19 cellular contexts compared by ENCODE assay signal in the genomic region with DNA sequence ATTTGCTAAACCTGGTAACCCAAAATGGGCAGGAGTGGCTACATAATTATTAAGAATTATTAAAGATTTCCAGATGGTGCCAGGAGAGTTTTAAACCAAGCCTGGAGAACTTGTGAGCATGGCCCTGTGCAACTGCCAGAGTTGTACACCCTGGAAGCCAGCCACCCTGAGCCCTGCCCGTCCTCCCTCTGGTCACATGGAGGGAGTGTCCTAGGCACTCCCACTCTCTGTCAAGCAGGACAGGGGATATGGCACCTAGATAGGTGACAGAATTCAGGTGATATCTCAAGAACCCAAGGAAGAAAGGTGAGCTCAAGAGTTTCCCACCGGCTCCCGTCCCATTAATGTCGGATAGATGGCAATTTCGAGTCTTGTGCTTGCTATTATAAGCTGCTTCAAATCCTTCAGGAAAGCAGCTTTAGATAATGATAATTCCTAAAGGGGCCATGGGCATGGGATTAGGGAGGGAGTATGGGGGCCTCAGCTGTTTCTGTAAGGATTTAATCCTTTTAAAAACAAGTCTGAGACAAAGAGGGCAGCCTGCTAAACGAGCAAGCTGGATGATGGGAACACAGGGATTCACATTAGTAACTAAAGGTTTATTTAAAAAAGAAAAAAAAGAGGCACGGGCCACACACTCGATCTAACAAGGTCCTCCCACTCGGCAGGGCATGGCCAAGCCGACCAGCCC.
DNase-seq lines count a peak whose midpoint lies in the region; ATAC-seq, FAIRE-seq and TF ChIP-seq lines count a peak whose summit lies in the region.
"Had no signal": no experiment of that assay in that cellular context is flagged by ENCODE, and none has a peak within 500 bp of the region (broad histone marks: within the 10 kb centered on the region; RNA-seq: fewer than 3 reads in every experiment).

No MANE protein-coding gene starts in this region.

- peak; percentile 84 for FAIRE-seq in D721Med (lab: Jason Lieb, UNC)
- FAIRE-seq: A549, H54 had no signal

- no peaks in the 10 kb centered on the region for H3K9me3 Mint-ChIP-seq in endothelial cell (ENCODE audit: unreplicated experiment)

- no peaks in the 10 kb centered on the region for H3K4me1 Mint-ChIP-seq in endothelial cell (ENCODE audit: unreplicated experiment)

- intact Hi-C loops in left colon (cut with DNase I, micrococcal nuclease): no loop called here
- intact Hi-C loops in sciatic nerve (cut with DNase I): loop anchor here (10.0 kb wide), 1 partner anchor 167 kb away; a partner anchor contains a TSS

- peaks cover 10% of the 10 kb centered on the region for H3K27me3 Mint-ChIP-seq in endothelial cell (ENCODE audit: unreplicated experiment)

- DNase-seq in D721Med (ENCODE audit: insufficient read length, low spot score): peak; percentile 89
- DNase-seq in NCI-H82 (lab: John Stamatoyannopoulos, UW): peak; percentile 98
- no peak for DNase-seq in left colon
- DNase-seq in sciatic nerve (ENCODE audit: low spot score): peak; percentile 8
- DNase-seq in endothelial cell (ENCODE audit: low spot score): no peak
- no peak for DNase-seq in COLO668 (lab: John Stamatoyannopoulos, UW; ENCODE audit: unreplicated experiment)
- no peak for DNase-seq in T-helper 2 cell
- DNase-seq: CD8-positive, alpha-beta memory T cell; EL; IMR-90; Karpas-422; MG63; NCI-H1092; NCI-H146; NCI-H2081; NCI-H526 had no signal

- ATAC-seq in left colon: peak; percentile 60
- no peak for ATAC-seq in sciatic nerve
- no peak for ATAC-seq in GM19452 (IDR thresholded peaks at IDR 0.05; ENCODE audit: unreplicated experiment)
- ATAC-seq: A549 had no signal

- TF ChIP-seq CTCF in D721Med (IDR thresholded peaks at IDR 0.05; ENCODE audit: insufficient read depth, missing control alignments): no peak
- no peak for TF ChIP-seq CTCF in endothelial cell (IDR thresholded peaks at IDR 0.05; ENCODE audit: unreplicated experiment)

- no peak overlapping the region for H3K27ac Mint-ChIP-seq in endothelial cell (ENCODE audit: unreplicated experiment)
- H3K27ac Mint-ChIP-seq: CD8-positive, alpha-beta memory T cell had no signal

- no peaks in the 10 kb centered on the region for H3K36me3 Mint-ChIP-seq in endothelial cell (ENCODE audit: low read depth, unreplicated experiment)
- H3K36me3 Mint-ChIP-seq: CD8-positive, alpha-beta memory T cell had no signal

- H3K4me3 Mint-ChIP-seq in endothelial cell (ENCODE audit: unreplicated experiment): no peak overlapping the region
- H3K4me3 Mint-ChIP-seq: CD8-positive, alpha-beta memory T cell had no signal

Comparison
In these comparisons a context has a peak if more than half of its experiments do, and no peak if none do; other contexts are left out.
1. DNase-seq: peak in D721Med (single experiment), NCI-H82 (single experiment) and sciatic nerve (single experiment); none in left colon (0 of 2), endothelial cell (single experiment), COLO668 (single experiment) and T-helper 2 cell (0 of 5).